ENCODE assay signal across 17 cellular contexts in genomic region chr13:20369886-20370361, GRCh38.
DNase-seq lines count a peak whose midpoint lies in the region; ATAC-seq, FAIRE-seq and TF ChIP-seq lines count a peak whose summit lies in the region.
"Had no signal": no experiment of that assay in that cellular context is flagged by ENCODE, and none has a peak within 500 bp of the region (broad histone marks: within the 10 kb centered on the region; RNA-seq: fewer than 3 reads in every experiment).

No MANE protein-coding gene starts in this region.

- peak; percentile 91 for ATAC-seq in HG02610 (IDR thresholded peaks at IDR 0.05; ENCODE audit: unreplicated experiment)

- no peaks in the 10 kb centered on the region for H3K4me1 ChIP-seq in right atrium auricular region
- H3K4me1 ChIP-seq in vagina: no peaks in the 10 kb centered on the region
- H3K4me1 ChIP-seq: spleen had no signal

- peaks cover 6% of the 10 kb centered on the region for H3K4me1 Mint-ChIP-seq in activated T-helper 2 cell treated with anti-CD3 and anti-CD28 coated beads, Interferon-gamma antibody, Interleukin-2, Interleukin-4, amounts not matched to agents 10 μg/mL and 5 μg/mL and 100 μg/mL, durations not matched to agents 14 hours and 24 hours and 36 hours (ENCODE audit: low read depth)
- H3K4me1 Mint-ChIP-seq: CD4-positive, CD25-positive, alpha-beta regulatory T cell had no signal

- H3K4me3 Mint-ChIP-seq in activated T-helper 2 cell treated with anti-CD3 and anti-CD28 coated beads, Interferon-gamma antibody, Interleukin-2, Interleukin-4, amounts not matched to agents 10 μg/mL and 5 μg/mL and 100 μg/mL, durations not matched to agents 14 hours and 24 hours and 36 hours (ENCODE audit: low read depth): no peak overlapping the region
- H3K4me3 Mint-ChIP-seq: activated naive CD8-positive, alpha-beta T cell; CD4-positive, CD25-positive, alpha-beta regulatory T cell had no signal

- DNase-seq in GM18507 (ENCODE audit: extremely low spot score, insufficient read length, low read depth) (no peak), NCI-H526 (lab: John Stamatoyannopoulos, UW) (peak; percentile 83 to 90), kidney tubule cell (ENCODE audit: low spot score) (peak; percentile 78), right atrium auricular region (ENCODE audit: low spot score) (no peak), vagina (ENCODE audit: extremely low spot score in 2 of 2) (no peak), MG63 (no peak)
- no peak for DNase-seq in activated T-helper 2 cell treated with anti-CD3 and anti-CD28 coated beads, Interferon-gamma antibody, Interleukin-2, Interleukin-4, amounts not matched to agents 10 μg/mL and 5 μg/mL and 100 μg/mL, durations not matched to agents 14 hours and 24 hours and 36 hours (ENCODE audit: low spot score)
- DNase-seq: CD4-positive, CD25-positive, alpha-beta regulatory T cell; effector CD8-positive, alpha-beta T cell; GOT3; KG1; NCI-H1436 treated with DMSO at 0.1 percent for 48 hours; NCI-H510A; posterior cingulate gyrus; spleen had no signal

- H3K36me3 ChIP-seq in right atrium auricular region (no peaks in the 10 kb centered on the region), vagina (no peaks in the 10 kb centered on the region), MG63 (no peaks in the 10 kb centered on the region)
- H3K36me3 ChIP-seq: spleen had no signal

- peak; percentile 12 for FAIRE-seq in GM18507 (lab: Jason Lieb, UNC)

- H3K27ac ChIP-seq in right atrium auricular region: no peak overlapping the region
- H3K27ac ChIP-seq in vagina: no peak overlapping the region
- H3K27ac ChIP-seq: spleen had no signal

- no peaks in the 10 kb centered on the region for H3K9me3 Mint-ChIP-seq in activated T-helper 2 cell treated with anti-CD3 and anti-CD28 coated beads, Interferon-gamma antibody, Interleukin-2, Interleukin-4, amounts not matched to agents 10 μg/mL and 5 μg/mL and 100 μg/mL, durations not matched to agents 14 hours and 24 hours and 36 hours
- H3K9me3 Mint-ChIP-seq: CD4-positive, CD25-positive, alpha-beta regulatory T cell had no signal

- H3K27me3 ChIP-seq in right atrium auricular region (no peaks in the 10 kb centered on the region), vagina (no peaks in the 10 kb centered on the region), MG63 (peaks cover 8% of the 10 kb centered on the region; the same call in 1 of the 2 replicates)

- TF ChIP-seq POLR2A in vagina (IDR thresholded peaks at IDR 0.05): no peak

- intact Hi-C loops in activated T-helper 2 cell treated with anti-CD3 and anti-CD28 coated beads, Interferon-gamma antibody, Interleukin-2, Interleukin-4, amounts not matched to agents 10 μg/mL and 5 μg/mL and 100 μg/mL, durations not matched to agents 14 hours and 24 hours and 36 hours (cut with micrococcal nuclease): no loop called here
- intact Hi-C loops in vagina (cut with DNase I): no loop called here

- H3K27ac Mint-ChIP-seq in activated T-helper 2 cell treated with anti-CD3 and anti-CD28 coated beads, Interferon-gamma antibody, Interleukin-2, Interleukin-4, amounts not matched to agents 10 μg/mL and 5 μg/mL and 100 μg/mL, durations not matched to agents 14 hours and 24 hours and 36 hours: no peak overlapping the region
- H3K27ac Mint-ChIP-seq: activated naive CD8-positive, alpha-beta T cell; CD4-positive, CD25-positive, alpha-beta regulatory T cell had no signal

- H3K36me3 Mint-ChIP-seq in activated T-helper 2 cell treated with anti-CD3 and anti-CD28 coated beads, Interferon-gamma antibody, Interleukin-2, Interleukin-4, amounts not matched to agents 10 μg/mL and 5 μg/mL and 100 μg/mL, durations not matched to agents 14 hours and 24 hours and 36 hours (ENCODE audit: low read depth): no peaks in the 10 kb centered on the region
- H3K36me3 Mint-ChIP-seq: activated naive CD8-positive, alpha-beta T cell; CD4-positive, CD25-positive, alpha-beta regulatory T cell had no signal

- no peaks in the 10 kb centered on the region for H3K9me3 ChIP-seq in right atrium auricular region
- no peaks in the 10 kb centered on the region for H3K9me3 ChIP-seq in vagina
- H3K9me3 ChIP-seq in MG63: no peaks in the 10 kb centered on the region
- H3K9me3 ChIP-seq: spleen had no signal

- TF ChIP-seq CTCF in right atrium auricular region (IDR thresholded peaks at IDR 0.05): no peak
- TF ChIP-seq CTCF in vagina (IDR thresholded peaks at IDR 0.05): no peak

- no peak overlapping the region for H3K4me3 ChIP-seq in right atrium auricular region
- H3K4me3 ChIP-seq in vagina: no peak overlapping the region
- H3K4me3 ChIP-seq in MG63: no peak overlapping the region
- H3K4me3 ChIP-seq: spleen had no signal

- H3K27me3 Mint-ChIP-seq in activated T-helper 2 cell treated with anti-CD3 and anti-CD28 coated beads, Interferon-gamma antibody, Interleukin-2, Interleukin-4, amounts not matched to agents 10 μg/mL and 5 μg/mL and 100 μg/mL, durations not matched to agents 14 hours and 24 hours and 36 hours (ENCODE audit: low read depth): peaks cover 31% of the 10 kb centered on the region

Comparison
In these comparisons a context has a peak if more than half of its experiments do, and no peak if none do; other contexts are left out.
1. DNase-seq: peak in NCI-H526 (2 of 2) and kidney tubule cell (single experiment); none in GM18507 (single experiment), right atrium auricular region (single experiment), activated T-helper 2 cell treated with anti-CD3 and anti-CD28 coated beads, Interferon-gamma antibody, Interleukin-2, Interleukin-4, amounts not matched to agents 10 μg/mL and 5 μg/mL and 100 μg/mL, durations not matched to agents 14 hours and 24 hours and 36 hours (single experiment), vagina (0 of 2) and MG63 (single experiment).